ENCODE assay signal across 6 cellular contexts in the genomic region with DNA sequence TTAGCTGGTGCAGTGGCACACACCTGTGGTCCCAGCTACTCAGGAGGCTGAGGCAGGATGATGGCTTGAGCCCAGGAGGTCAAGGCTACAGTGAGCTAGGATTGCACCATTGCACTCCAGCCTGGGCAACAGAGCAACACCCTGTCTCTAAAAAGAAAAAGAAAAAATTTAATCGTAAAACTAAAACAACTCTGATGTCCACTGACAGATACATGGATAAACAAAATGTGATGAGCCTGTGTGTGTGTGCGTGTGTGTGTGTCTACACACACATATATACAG.
DNase-seq lines count a peak whose midpoint lies in the region; ATAC-seq and TF ChIP-seq lines count a peak whose summit lies in the region.
"Not testable (repeated sequence)": the region's sequence is repeated elsewhere in the genome, so short reads cannot be mapped to it uniquely, and the experiment has no call there.

No MANE protein-coding gene starts in this region.

- H3K27ac ChIP-seq in BLaER1; Karpas-422 (ENCODE audit: low read length); liver (ENCODE audit: low read depth in 1 of 2, low read length in 2 of 2): not testable (repeated sequence)

- not testable (repeated sequence) for H3K36me3 Mint-ChIP-seq in activated CD4-positive, alpha-beta T cell treated with anti-CD3 and anti-CD28 coated beads, Interleukin-2, amount 10 ng/mL, durations not matched to agents 24 days and 14 days (ENCODE audit: low read depth); osteocyte (ENCODE audit: unreplicated experiment)

- not testable (repeated sequence) for H3K4me3 Mint-ChIP-seq in activated CD4-positive, alpha-beta T cell treated with anti-CD3 and anti-CD28 coated beads, Interleukin-2, amount 10 ng/mL, durations not matched to agents 24 days and 14 days; osteocyte (ENCODE audit: unreplicated experiment)

- 20% methylated on average over 2 of the region's 2 CpGs for WGBS in liver

- H3K4me1 Mint-ChIP-seq in activated CD4-positive, alpha-beta T cell treated with anti-CD3 and anti-CD28 coated beads, Interleukin-2, amount 10 ng/mL, durations not matched to agents 24 days and 14 days; osteocyte (ENCODE audit: unreplicated experiment): not testable (repeated sequence)

- not testable (repeated sequence) for H3K27ac Mint-ChIP-seq in activated CD4-positive, alpha-beta T cell treated with anti-CD3 and anti-CD28 coated beads, Interleukin-2, amount 10 ng/mL, durations not matched to agents 24 days and 14 days; osteocyte (ENCODE audit: unreplicated experiment)

- DNase-seq in Karpas-422, result not testable (repeated sequence)
- peak; percentile 23 for DNase-seq in activated CD4-positive, alpha-beta T cell treated with anti-CD3 and anti-CD28 coated beads, Interleukin-2, amount 10 ng/mL, durations not matched to agents 24 days and 14 days
- DNase-seq in left lobe of liver (ENCODE audit: low spot score), result peak; percentile 42
- peak; percentile 17 for DNase-seq in osteocyte (ENCODE audit: extremely low spot score, unreplicated experiment)

- H3K4me1 ChIP-seq in BLaER1 (peaks cover 23% of the 10 kb centered on the region), Karpas-422 (ENCODE audit: low read length) (peaks cover 36% of the 10 kb centered on the region)
- H3K4me1 ChIP-seq in liver (ENCODE audit: control insufficient read depth in 4 of 4, insufficient read depth in 4 of 4, low read length in 3 of 4), result not testable (repeated sequence)

- H3K4me2 ChIP-seq in BLaER1, result peak overlapping the region; percentile 30; the same call in 1 of the 2 replicates
- peak overlapping the region; percentile 34 for H3K4me2 ChIP-seq in Karpas-422 (ENCODE audit: low read depth, low read length, poor library complexity, severe bottlenecking)

- H3K9ac ChIP-seq in BLaER1; Karpas-422 (ENCODE audit: low read length); liver (ENCODE audit: low read depth in 1 of 2, low read length in 2 of 2): not testable (repeated sequence)

- not testable (repeated sequence) for H4K20me1 ChIP-seq in BLaER1; Karpas-422 (ENCODE audit: insufficient read depth, low read depth, low read length)

- not testable (repeated sequence) for H3K27me3 ChIP-seq in BLaER1; Karpas-422 (ENCODE audit: low read length); liver (ENCODE audit: control insufficient read depth in 4 of 4, insufficient read depth in 4 of 4, low read length in 3 of 4)

- H3K9me3 Mint-ChIP-seq in activated CD4-positive, alpha-beta T cell treated with anti-CD3 and anti-CD28 coated beads, Interleukin-2, amount 10 ng/mL, durations not matched to agents 24 days and 14 days; osteocyte (ENCODE audit: unreplicated experiment): not testable (repeated sequence)

- not testable (repeated sequence) for H3K36me3 ChIP-seq in BLaER1; Karpas-422 (ENCODE audit: insufficient read depth, low read length); liver (ENCODE audit: control insufficient read depth in 4 of 4, insufficient read depth in 3 of 4, low read depth in 1 of 4, low read length in 3 of 4)

- ATAC-seq in left lobe of liver, result peak; percentile 56

- not testable (repeated sequence) for TF ChIP-seq CTCF in liver (IDR thresholded peaks at IDR 0.05; ENCODE audit: low read depth, low read length, missing input control); osteocyte (IDR thresholded peaks at IDR 0.05)

- H3K79me2 ChIP-seq in Karpas-422 (ENCODE audit: low read length), result not testable (repeated sequence)

- H2AFZ ChIP-seq in Karpas-422 (ENCODE audit: low read length), result not testable (repeated sequence)

- H3K9me3 ChIP-seq in BLaER1; Karpas-422 (ENCODE audit: low read length); liver (ENCODE audit: control insufficient read depth in 4 of 4, low read length in 3 of 4): not testable (repeated sequence)

- intact Hi-C loops in activated CD4-positive, alpha-beta T cell treated with anti-CD3 and anti-CD28 coated beads, Interleukin-2, amount 10 ng/mL, durations not matched to agents 24 days and 14 days (cut with micrococcal nuclease), result not testable (repeated sequence)

- not testable (repeated sequence) for TF ChIP-seq RAD21 in liver (IDR thresholded peaks at IDR 0.05)

- H3K4me3 ChIP-seq in BLaER1; Karpas-422 (ENCODE audit: low read length); liver (ENCODE audit: low read depth in 1 of 3, low read length in 3 of 3): not testable (repeated sequence)

- not testable (repeated sequence) for H3K9me2 ChIP-seq in Karpas-422 (replicated peaks; ENCODE audit: insufficient read depth, low read length)

- peaks cover 14% of the 10 kb centered on the region for H3K27me3 Mint-ChIP-seq in activated CD4-positive, alpha-beta T cell treated with anti-CD3 and anti-CD28 coated beads, Interleukin-2, amount 10 ng/mL, durations not matched to agents 24 days and 14 days
- H3K27me3 Mint-ChIP-seq in osteocyte (ENCODE audit: unreplicated experiment), result peaks cover 18% of the 10 kb centered on the region

TF ChIP-seq in liver, 16 proteins besides CTCF, POLR2A, EP300 and RAD21:
- peak; percentile 16 to 25 for TF ChIP-seq HNF4A (conservative IDR thresholded peaks at IDR 0.05)
